In genomic region chr19:47227347-47228167, GRCh38 we compare ENCODE assay signal across 7 cellular contexts. TPM values are rescaled to one million over a fixed set of nuclear protein-coding genes. Genes with fewer than 3 reads are reported as not detected.
DNase-seq lines count a peak whose midpoint lies in the region; ATAC-seq, FAIRE-seq and TF ChIP-seq lines count a peak whose summit lies in the region.

No MANE protein-coding gene starts in this region.

- FAIRE-seq in keratinocyte (lab: Jason Lieb, UNC) (no peak), small intestine (lab: Jason Lieb, UNC) (no peak)

- peaks cover 48% of the 10 kb centered on the region for H3K4me1 ChIP-seq in keratinocyte (ENCODE audit: control insufficient read depth, extremely low read depth, insufficient read depth, low read length)
- H3K4me1 ChIP-seq in small intestine (ENCODE audit: control insufficient read depth in 2 of 2, insufficient read depth in 1 of 2, low read depth in 1 of 2, low read length in 1 of 2), result peaks cover 7% of the 10 kb centered on the region in 2 donors

- peaks cover 11 to 23% (median 14%) of the 10 kb centered on the region in 3 donors for H3K4me1 Mint-ChIP-seq in IgD-negative memory B cell

- H3K36me3 ChIP-seq in SU-DHL-6 (ENCODE audit: low read length) (no peaks in the 10 kb centered on the region), keratinocyte (ENCODE audit: control insufficient read depth in 2 of 2, extremely low read depth in 1 of 2, insufficient read depth in 2 of 2, low read length in 2 of 2) (no peaks in the 10 kb centered on the region), small intestine (ENCODE audit: control insufficient read depth in 2 of 2, insufficient read depth in 2 of 2, low read length in 2 of 2) (no peaks in the 10 kb centered on the region)

- H3K9me3 Mint-ChIP-seq in IgD-negative memory B cell, result no peaks in the 10 kb centered on the region

- DNase-seq in GM03348 (ENCODE audit: low spot score) (peak; percentile 93), keratinocyte (ENCODE audit: low read depth, low spot score) (no peak), small intestine (no peak)
- DNase-seq in central memory CD4-positive, alpha-beta T cell, result peak; percentile 19

- no peaks in the 10 kb centered on the region for H3K9me1 ChIP-seq in keratinocyte (ENCODE audit: control insufficient read depth, extremely low read depth, insufficient read depth, low read length)

- TF ChIP-seq CTCF in SU-DHL-6 (IDR thresholded peaks at IDR 0.05; ENCODE audit: insufficient read depth, low read length, poor library complexity, severe bottlenecking) (no peak), keratinocyte (optimal IDR thresholded peaks at IDR 0.05 in 1 of 3, IDR thresholded peaks at IDR 0.05 in 1 of 3, conservative IDR thresholded peaks at IDR 0.05 in 1 of 3; ENCODE audit: extremely low read depth in 1 of 3, insufficient read depth in 2 of 3, low read length in 3 of 3) (no peak)

- peaks cover 3% of the 10 kb centered on the region for H3K27me3 Mint-ChIP-seq in IgD-negative memory B cell

- peak overlapping the region; percentile 80 to 96 (median 85) for H3K27ac Mint-ChIP-seq in IgD-negative memory B cell

- 3 to 10% (median 4%) methylated on average over 18 to 27 of the region's 27 CpGs for WGBS in small intestine, 3 donors

- peak overlapping the region; percentile 68 for H3K4me2 ChIP-seq in SU-DHL-6 (ENCODE audit: low read depth, low read length, poor library complexity, severe bottlenecking)
- H3K4me2 ChIP-seq in keratinocyte (ENCODE audit: control insufficient read depth, extremely low read depth, insufficient read depth, low read depth, low read length), result peak overlapping the region; percentile 85

- H3K9ac ChIP-seq in SU-DHL-6 (ENCODE audit: low read length) (no peak overlapping the region), keratinocyte (ENCODE audit: control insufficient read depth, extremely low read depth, insufficient read depth, low read length) (peak overlapping the region; percentile 71)

- H3K4me3 ChIP-seq in SU-DHL-6 (ENCODE audit: insufficient read depth, low read length, poor library complexity, severe bottlenecking) (no peak overlapping the region), keratinocyte (ENCODE audit: control insufficient read depth in 2 of 3, extremely low read depth in 1 of 3, insufficient read depth in 2 of 3, low read depth in 1 of 3, low read length in 3 of 3) (peak overlapping the region; percentile 31 to 71 (median 49)), small intestine (ENCODE audit: low read depth in 1 of 2, low read length in 2 of 2) (peak overlapping the region; percentile 47 to 93)

- H3F3A ChIP-seq in SU-DHL-6 (ENCODE audit: insufficient read depth), result peaks cover 11% of the 10 kb centered on the region; the same call in 1 of the 2 replicates

- no peaks in the 10 kb centered on the region for H3K27me3 ChIP-seq in SU-DHL-6 (ENCODE audit: low read length)
- peaks cover 5% of the 10 kb centered on the region for H3K27me3 ChIP-seq in keratinocyte (ENCODE audit: control insufficient read depth, extremely low read depth, insufficient read depth, low read length)
- H3K27me3 ChIP-seq in small intestine (ENCODE audit: control insufficient read depth in 2 of 2, insufficient read depth in 2 of 2, low read length in 2 of 2), result no peaks in the 10 kb centered on the region

- no peak for ATAC-seq in HG03354 (IDR thresholded peaks at IDR 0.05; ENCODE audit: poor library complexity, severe bottlenecking, unreplicated experiment)

- no peak overlapping the region for H2AFZ ChIP-seq in SU-DHL-6 (ENCODE audit: low read depth, low read length, severe bottlenecking)
- peak overlapping the region; percentile 40 for H2AFZ ChIP-seq in keratinocyte (ENCODE audit: control insufficient read depth, low read length)

- no peaks in the 10 kb centered on the region for H4K20me1 ChIP-seq in SU-DHL-6 (ENCODE audit: low read depth, low read length)
- no peaks in the 10 kb centered on the region for H4K20me1 ChIP-seq in keratinocyte (ENCODE audit: control insufficient read depth, extremely low read depth, insufficient read depth, low read length)

- H3K36me3 Mint-ChIP-seq in IgD-negative memory B cell, result no peaks in the 10 kb centered on the region

- H3K9me2 ChIP-seq in SU-DHL-6 (replicated peaks; ENCODE audit: insufficient read depth, low read length), result no peaks in the 10 kb centered on the region

- dilution Hi-C loops in keratinocyte (cut with MboI; ENCODE audit: extremely low pct_ligation_motif_present, low sequenced_read_pairs), result no loop called here

- H3K4me3 Mint-ChIP-seq in IgD-negative memory B cell, result peak overlapping the region; percentile 80 to 91 (median 84)

- H3K79me2 ChIP-seq in SU-DHL-6 (ENCODE audit: insufficient read depth, low read length), result no peaks in the 10 kb centered on the region
- peaks cover 3% of the 10 kb centered on the region for H3K79me2 ChIP-seq in keratinocyte (ENCODE audit: control insufficient read depth, insufficient read depth, low read length)

- H3K9me3 ChIP-seq in SU-DHL-6 (ENCODE audit: insufficient read depth, low read length) (no peaks in the 10 kb centered on the region), keratinocyte (ENCODE audit: control insufficient read depth, low read depth, low read length) (no peaks in the 10 kb centered on the region), small intestine (ENCODE audit: control insufficient read depth, low read depth) (no peaks in the 10 kb centered on the region)

- H3K27ac ChIP-seq in SU-DHL-6 (ENCODE audit: low read depth, low read length) (no peak overlapping the region), keratinocyte (ENCODE audit: control insufficient read depth, insufficient read depth, low read length) (peak overlapping the region; percentile 63), small intestine (ENCODE audit: low read depth in 1 of 2, low read length in 1 of 2) (peak overlapping the region; percentile 93 to 94)

RNA-seq across cellular contexts. Expression of gene BBC3, which starts 3.4 kb away (rescaled TPM):
- polyA plus RNA-seq in IgD-negative memory B cell (5.1 TPM), keratinocyte (0.60 to 1.1 TPM (median 0.89 TPM) in 3 replicates), small intestine (1 to 10 TPM; 3.1 to 9.3 (median 5.4) TPM)
- 3.1 TPM for polyA plus RNA-seq in keratinocyte (2011; ENCODE audit: low read depth)
- polyA plus RNA-seq in keratinocyte (2011; cell fraction: cytosol; rRNA removed), result 0.38 and 1.1 TPM in 2 replicates
- 1.1 and 1.8 TPM in 2 replicates for polyA plus RNA-seq in keratinocyte (2011; cell fraction: nucleus; rRNA removed)
- polyA plus RNA-seq in keratinocyte (2012; ENCODE audit: low replicate concordance), result 1.6 and 5.3 TPM in 2 replicates
- polyA minus RNA-seq in keratinocyte, result 0.23 to 1.1 TPM (median 0.67 TPM) in 3 replicates
- polyA minus RNA-seq in keratinocyte (2011; cell fraction: cytosol; rRNA and poly(A)+ RNA removed), result 2.1 TPM
- polyA minus RNA-seq in keratinocyte (2011; cell fraction: nucleus; rRNA and poly(A)+ RNA removed), result 0.39 and 1.5 TPM in 2 replicates

RNA-seq across cellular contexts. Expression of gene CCDC9, which starts 28.8 kb away (rescaled TPM):
- polyA plus RNA-seq in IgD-negative memory B cell, result 16.0 TPM
- polyA plus RNA-seq in keratinocyte, result 2.2 to 3.8 TPM (median 2.8 TPM) in 3 replicates
- 9.6 TPM for polyA plus RNA-seq in keratinocyte (2011; ENCODE audit: low read depth)
- polyA plus RNA-seq in keratinocyte (2011; cell fraction: cytosol; rRNA removed), result 1.2 and 3.6 TPM in 2 replicates
- 7.6 and 10.5 TPM in 2 replicates for polyA plus RNA-seq in keratinocyte (2011; cell fraction: nucleus; rRNA removed)
- 10.6 and 13.2 TPM in 2 replicates for polyA plus RNA-seq in keratinocyte (2012; ENCODE audit: low replicate concordance)
- polyA minus RNA-seq in keratinocyte, result 0.70 to 1.9 TPM (median 1.1 TPM) in 3 replicates
- 1.9 TPM for polyA minus RNA-seq in keratinocyte (2011; cell fraction: cytosol; rRNA and poly(A)+ RNA removed)
- polyA minus RNA-seq in keratinocyte (2011; cell fraction: nucleus; rRNA and poly(A)+ RNA removed), result 1.9 and 3.7 TPM in 2 replicates
- 10 to 100 TPM; 12.1 to 23.0 (median 22.2) TPM for polyA plus RNA-seq in small intestine

RNA-seq across cellular contexts. Expression of gene INAFM1, which starts 47.1 kb away (rescaled TPM):
- polyA plus RNA-seq in IgD-negative memory B cell (2.3 TPM), keratinocyte (0.35 to 0.68 TPM (median 0.50 TPM) in 3 replicates), small intestine (1 to 10 TPM; 5.8 to 6.6 (median 5.9) TPM)
- 0.64 TPM for polyA plus RNA-seq in keratinocyte (2011; ENCODE audit: low read depth)
- 0.18 and 0.81 TPM in 2 replicates for polyA plus RNA-seq in keratinocyte (2011; cell fraction: cytosol; rRNA removed)
- polyA plus RNA-seq in keratinocyte (2011; cell fraction: nucleus; rRNA removed), result 1.8 and 3.2 TPM in 2 replicates
- 3.8 and 4.7 TPM in 2 replicates for polyA plus RNA-seq in keratinocyte (2012; ENCODE audit: low replicate concordance)
- 1.8 TPM in 1 of 3 replicates, not detected in the others for polyA minus RNA-seq in keratinocyte
- not detected for polyA minus RNA-seq in keratinocyte (2011; cell fraction: cytosol; rRNA and poly(A)+ RNA removed)
- 2.0 TPM in 1 of 2 replicates, not detected in the other for polyA minus RNA-seq in keratinocyte (2011; cell fraction: nucleus; rRNA and poly(A)+ RNA removed)

Comparison
In these comparisons a context has a peak if more than half of its experiments do, and no peak if none do; other contexts are left out.
1. DNase-seq: peak in GM03348 (single experiment) and central memory CD4-positive, alpha-beta T cell (single experiment); none in keratinocyte (single experiment) and small intestine (single experiment).